Comparison of ENCODE assay signal across 1 cellular context in genomic region chr11:63518548-63518947, GRCh38.
TF ChIP-seq lines count a peak whose summit lies in the region.

No MANE protein-coding gene starts in this region.

TF ChIP-seq in K562, 482 proteins besides CTCF, POLR2A, EP300 and RAD21 (continued from another document and continues in another):
- peak; percentile 25; the same call in 1 of the 2 replicates for TF ChIP-seq CREB1 (IDR thresholded peaks at IDR 0.05)
- TF ChIP-seq CREB1 (CRISPR knock-in tag; IDR thresholded peaks at IDR 0.05) = no peak
- TF ChIP-seq KAT7 (CRISPR knock-in tag; IDR thresholded peaks at IDR 0.05; ENCODE audit: borderline replicate concordance) = no peak
- TF ChIP-seq PPARD (CRISPR knock-in tag; IDR thresholded peaks at IDR 0.05) = no peak
- TF ChIP-seq ZNF695 (CRISPR knock-in tag; IDR thresholded peaks at IDR 0.05) = no peak
- no peak for TF ChIP-seq ZBTB12 (CRISPR knock-in tag; IDR thresholded peaks at IDR 0.05)
- TF ChIP-seq U2AF2 (optimal IDR thresholded peaks at IDR 0.05; ENCODE audit: low read depth, low read length) = no peak
- TF ChIP-seq ATF4 (CRISPR knock-in tag; IDR thresholded peaks at IDR 0.05) = no peak
- TF ChIP-seq ZNF282 (CRISPR knock-in tag; IDR thresholded peaks at IDR 0.05) = no peak
- no peak for TF ChIP-seq IRF9 (tag; IDR thresholded peaks at IDR 0.05)
- no peak for TF ChIP-seq SNAPC5 (CRISPR knock-in tag; IDR thresholded peaks at IDR 0.05)
- no peak for TF ChIP-seq MNT (conservative IDR thresholded peaks at IDR 0.05)
- peak; percentile 85 for TF ChIP-seq TCF3 (CRISPR knock-in tag; IDR thresholded peaks at IDR 0.05)
- TF ChIP-seq THRA (IDR thresholded peaks at IDR 0.05) = no peak
- TF ChIP-seq FOXM1 (IDR thresholded peaks at IDR 0.05; ENCODE audit: low read depth) = peak; percentile 49; the same call in 1 of the 2 replicates
- TF ChIP-seq FOXM1 (CRISPR knock-in tag; IDR thresholded peaks at IDR 0.05; ENCODE audit: low read depth) = no peak
- no peak for TF ChIP-seq GMEB1 (CRISPR knock-in tag; IDR thresholded peaks at IDR 0.05)
- TF ChIP-seq NR2C1 (IDR thresholded peaks at IDR 0.05) = peak; percentile 35; the same call in 1 of the 2 replicates
- peak; percentile 41; the same call in 1 of the 2 replicates for TF ChIP-seq NR2C1 (tag; IDR thresholded peaks at IDR 0.05)
- TF ChIP-seq HNRNPUL1 (IDR thresholded peaks at IDR 0.05; ENCODE audit: low read length) = no peak
- TF ChIP-seq ZBTB26 (CRISPR knock-in tag; IDR thresholded peaks at IDR 0.05) = no peak
- no peak for TF ChIP-seq TAF1 (IDR thresholded peaks at IDR 0.05; ENCODE audit: control insufficient read depth, extremely low read depth, insufficient read depth, low read length, severe bottlenecking)
- peak; percentile 75 for TF ChIP-seq NCOR1 (IDR thresholded peaks at IDR 0.05)
- TF ChIP-seq NR0B1 (IDR thresholded peaks at IDR 0.05; ENCODE audit: partially characterized antibody) = no peak
- no peak for TF ChIP-seq ZNF232 (CRISPR knock-in tag; IDR thresholded peaks at IDR 0.05)
- no peak for TF ChIP-seq HLTF (IDR thresholded peaks at IDR 0.05)
- no peak for TF ChIP-seq ZSCAN29 (IDR thresholded peaks at IDR 0.05)
- TF ChIP-seq SAP30 (IDR thresholded peaks at IDR 0.05; ENCODE audit: borderline replicate concordance, insufficient read depth, low read depth, low read length, poor library complexity, severe bottlenecking) = no peak
- no peak for TF ChIP-seq PYGO2 (tag; IDR thresholded peaks at IDR 0.05)
- no peak for TF ChIP-seq HDAC2 (IDR thresholded peaks at IDR 0.05)
- TF ChIP-seq ZNF224 (CRISPR knock-in tag; IDR thresholded peaks at IDR 0.05) = no peak
- no peak for TF ChIP-seq NCOA6 (IDR thresholded peaks at IDR 0.05)
- no peak for TF ChIP-seq ELK1 (CRISPR knock-in tag; IDR thresholded peaks at IDR 0.05)
- TF ChIP-seq MEIS2 (IDR thresholded peaks at IDR 0.05; ENCODE audit: partially characterized antibody) = peak; percentile 67
- TF ChIP-seq KLF16 (IDR thresholded peaks at IDR 0.05) = peak; percentile 48; the same call in 1 of the 2 replicates
- no peak for TF ChIP-seq TAF9B (IDR thresholded peaks at IDR 0.05; ENCODE audit: partially characterized antibody)
- no peak for TF ChIP-seq CBFB (CRISPR knock-in tag; IDR thresholded peaks at IDR 0.05)
- TF ChIP-seq ZBTB17 (CRISPR knock-in tag; IDR thresholded peaks at IDR 0.05) = no peak
- TF ChIP-seq PRPF4 (IDR thresholded peaks at IDR 0.05; ENCODE audit: insufficient read depth, low read depth, low read length, poor library complexity, severe bottlenecking) = no peak
- no peak for TF ChIP-seq SPI1 (IDR thresholded peaks at IDR 0.05; ENCODE audit: borderline replicate concordance, low read depth, low read length)
- TF ChIP-seq ZNF316 (IDR thresholded peaks at IDR 0.05) = peak; percentile 76
- no peak for TF ChIP-seq STAG1 (CRISPR knock-in tag; IDR thresholded peaks at IDR 0.05; ENCODE audit: borderline replicate concordance)
- no peak for TF ChIP-seq ZNF175 (CRISPR knock-in tag; IDR thresholded peaks at IDR 0.05; ENCODE audit: low read depth)
- TF ChIP-seq ZNF830 (CRISPR knock-in tag; IDR thresholded peaks at IDR 0.05) = no peak
- TF ChIP-seq HES1 (IDR thresholded peaks at IDR 0.05; ENCODE audit: low read depth) = 0 out of 2 replicates have a peak, but pooled peaks have one; percentile 11
- TF ChIP-seq KDM2B (CRISPR knock-in tag; IDR thresholded peaks at IDR 0.05) = no peak
- TF ChIP-seq ZNF449 (CRISPR knock-in tag; IDR thresholded peaks at IDR 0.05) = no peak
- no peak for TF ChIP-seq PHF8 (IDR thresholded peaks at IDR 0.05; ENCODE audit: borderline replicate concordance, low read length)
- no peak for TF ChIP-seq ZNF134 (CRISPR knock-in tag; conservative IDR thresholded peaks at IDR 0.05)
- no peak for TF ChIP-seq GATAD2B (IDR thresholded peaks at IDR 0.05; ENCODE audit: borderline replicate concordance)
- no peak for TF ChIP-seq GTF2A2 (tag; IDR thresholded peaks at IDR 0.05)
- no peak for TF ChIP-seq RFX1 (IDR thresholded peaks at IDR 0.05)
- TF ChIP-seq SNIP1 (IDR thresholded peaks at IDR 0.05; ENCODE audit: low read depth) = no peak
- peak in 1 of 2 experiments; percentile 16; a peak in 1 of 4 replicates for TF ChIP-seq RCOR1 (IDR thresholded peaks at IDR 0.05; ENCODE audit: borderline replicate concordance in 1 of 2, low read depth in 2 of 2, low read length in 2 of 2)
- no peak for TF ChIP-seq MTA3 (IDR thresholded peaks at IDR 0.05; ENCODE audit: borderline replicate concordance)
- TF ChIP-seq ERF (CRISPR knock-in tag; IDR thresholded peaks at IDR 0.05) = no peak
- TF ChIP-seq POLR2B (IDR thresholded peaks at IDR 0.05; ENCODE audit: low read depth, partially characterized antibody) = no peak
- TF ChIP-seq CCNT2 (IDR thresholded peaks at IDR 0.05; ENCODE audit: borderline replicate concordance, extremely low read depth, insufficient read length, low read depth, low read length) = no peak
- no peak for TF ChIP-seq TFAM (CRISPR knock-in tag; conservative IDR thresholded peaks at IDR 0.05)
- no peak for TF ChIP-seq ZNF551 (CRISPR knock-in tag; IDR thresholded peaks at IDR 0.05)
- no peak for TF ChIP-seq ZBTB33 (CRISPR knock-in tag; IDR thresholded peaks at IDR 0.05)
